Comparison of ENCODE assay signal across 8 cellular contexts in genomic region chr3:134485620-134486576, GRCh38. TPM values are rescaled to one million over a fixed set of nuclear protein-coding genes. Genes with fewer than 3 reads are reported as not detected.
DNase-seq lines count a peak whose midpoint lies in the region; ATAC-seq and TF ChIP-seq lines count a peak whose summit lies in the region.

A gene with protein sequence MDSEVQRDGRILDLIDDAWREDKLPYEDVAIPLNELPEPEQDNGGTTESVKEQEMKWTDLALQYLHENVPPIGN (minus strand): TSS chr3:134485985. CDS start chr3:134482904, 3,081 bp downstream.
TSS of gene CEP63 (plus strand) at chr3:134486057. CDS start at chr3:134495321, 9,264 bp downstream.

- H3K4me3 ChIP-seq in kidney epithelial cell (ENCODE audit: low read depth, low read length), result peak within 1 kb of the TSS; percentile 64

- H3K36me3 ChIP-seq in kidney epithelial cell (ENCODE audit: control insufficient read depth, insufficient read depth, low read length), result peaks cover 3% of the 10 kb centered on the region

- peak; percentile 94 for DNase-seq in AG20443 (ENCODE audit: low spot score)
- DNase-seq in NCI-H510A (lab: John Stamatoyannopoulos, UW), result peak; percentile 85
- DNase-seq in activated CD4-positive, alpha-beta T cell treated with anti-CD3 and anti-CD28 coated beads for 1 hour, result peak; percentile 87
- DNase-seq in cerebellum (ENCODE audit: low spot score), result peak; percentile 91
- peak; percentile 91 for DNase-seq in kidney epithelial cell (ENCODE audit: low read depth)
- DNase-seq in stimulated activated CD4-positive, alpha-beta T cell treated with anti-CD3 and anti-CD28 coated beads, Interleukin-15, amount 100 ng/mL, for 48 hours (ENCODE audit: low read depth in 2 of 2), result peak; percentile 87 to 89

- no peak for TF ChIP-seq CTCF in kidney epithelial cell (IDR thresholded peaks at IDR 0.05; ENCODE audit: insufficient read depth, low read length, poor library complexity, severe bottlenecking)

- ATAC-seq in HG03432 (IDR thresholded peaks at IDR 0.05; ENCODE audit: unreplicated experiment), result peak; percentile 84

- H3K27me3 ChIP-seq in kidney epithelial cell (ENCODE audit: control insufficient read depth, insufficient read depth, low read length), result no peaks in the 10 kb centered on the region

- peak; percentile 90 for TF ChIP-seq POLR2A in GM19099 (IDR thresholded peaks at IDR 0.05; ENCODE audit: extremely low read depth, insufficient read length, low read depth)

RNA-seq across cellular contexts. Expression of the first gene that starts in this region (rescaled TPM):
- 37.3 TPM for total RNA-seq in cerebellum
- total RNA-seq in kidney epithelial cell, result 48.7 and 50.1 TPM in 2 replicates

RNA-seq across cellular contexts. Expression of gene CEP63, which starts in this region (rescaled TPM):
- 26.4 TPM for total RNA-seq in cerebellum
- total RNA-seq in kidney epithelial cell, result 11.7 and 17.8 TPM in 2 replicates

Comparison
In these comparisons a context has a peak if more than half of its experiments do, and no peak if none do; other contexts are left out.
1. Peak in every context shown above with its lines: DNase-seq, ATAC-seq and H3K4me3 ChIP-seq.